ENCODE assay signal across 1 cellular context in the genomic region with DNA sequence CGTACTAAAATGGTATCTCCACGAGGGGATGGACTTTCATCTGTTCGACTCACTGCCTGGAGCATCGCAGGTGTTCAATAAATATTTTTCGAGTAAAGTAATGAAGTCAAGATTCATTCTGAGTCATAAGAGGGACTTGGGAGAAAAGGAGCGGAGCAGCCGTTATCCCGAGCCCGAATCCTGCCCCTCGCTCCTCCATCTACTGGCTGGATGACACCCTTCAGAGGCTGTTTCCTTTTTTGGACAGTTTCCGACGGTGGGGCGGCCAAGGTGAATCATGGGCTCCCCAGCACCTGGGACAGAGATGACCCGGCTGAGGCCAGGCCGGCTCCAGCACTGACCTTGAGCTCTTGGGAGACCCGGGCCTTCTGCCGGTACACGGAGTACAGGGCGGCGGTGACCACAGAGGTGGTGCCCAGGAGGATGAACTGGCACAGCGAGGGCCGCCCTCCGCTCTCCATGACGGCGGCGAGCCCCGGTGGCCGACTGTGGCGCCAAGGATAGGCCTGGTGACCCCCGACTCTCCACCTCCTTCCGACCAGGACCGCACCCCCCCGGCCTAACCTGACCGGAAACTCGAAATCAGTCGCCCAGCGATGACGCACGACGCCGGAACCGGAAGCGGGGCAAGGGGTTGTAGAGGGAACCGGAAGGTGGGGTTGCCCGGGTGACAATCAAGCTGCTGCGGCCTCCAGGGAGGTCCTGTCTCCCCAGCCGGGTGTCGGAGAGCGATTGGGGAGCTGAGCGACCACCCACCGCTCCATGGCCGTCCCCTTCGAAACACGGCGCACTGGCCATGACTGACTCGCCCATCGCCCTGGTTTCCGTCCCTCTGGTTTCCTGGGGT.
TF ChIP-seq lines count a peak whose summit lies in the region.

A gene with protein sequence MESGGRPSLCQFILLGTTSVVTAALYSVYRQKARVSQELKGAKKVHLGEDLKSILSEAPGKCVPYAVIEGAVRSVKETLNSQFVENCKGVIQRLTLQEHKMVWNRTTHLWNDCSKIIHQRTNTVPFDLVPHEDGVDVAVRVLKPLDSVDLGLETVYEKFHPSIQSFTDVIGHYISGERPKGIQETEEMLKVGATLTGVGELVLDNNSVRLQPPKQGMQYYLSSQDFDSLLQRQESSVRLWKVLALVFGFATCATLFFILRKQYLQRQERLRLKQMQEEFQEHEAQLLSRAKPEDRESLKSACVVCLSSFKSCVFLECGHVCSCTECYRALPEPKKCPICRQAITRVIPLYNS (minus strand): TSS at position 588 of the 847 bp plus-strand sequence. CDS start 127 bp downstream, at position 461.

TF ChIP-seq in WTC11, 78 proteins besides CTCF, POLR2A, EP300 and RAD21 (continued from another document and continues in another):
- no peak for TF ChIP-seq ZNF232 (CRISPR knock-in tag; IDR thresholded peaks at IDR 0.05)
- TF ChIP-seq, protein P1, sequence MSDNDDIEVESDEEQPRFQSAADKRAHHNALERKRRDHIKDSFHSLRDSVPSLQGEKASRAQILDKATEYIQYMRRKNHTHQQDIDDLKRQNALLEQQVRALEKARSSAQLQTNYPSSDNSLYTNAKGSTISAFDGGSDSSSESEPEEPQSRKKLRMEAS (CRISPR knock-in tag; IDR thresholded peaks at IDR 0.05) = no peak
- TF ChIP-seq MYBL2 (CRISPR knock-in tag; IDR thresholded peaks at IDR 0.05) = 0 out of 2 replicates have a peak, but pooled peaks have one; percentile 59
- TF ChIP-seq, protein P2, sequence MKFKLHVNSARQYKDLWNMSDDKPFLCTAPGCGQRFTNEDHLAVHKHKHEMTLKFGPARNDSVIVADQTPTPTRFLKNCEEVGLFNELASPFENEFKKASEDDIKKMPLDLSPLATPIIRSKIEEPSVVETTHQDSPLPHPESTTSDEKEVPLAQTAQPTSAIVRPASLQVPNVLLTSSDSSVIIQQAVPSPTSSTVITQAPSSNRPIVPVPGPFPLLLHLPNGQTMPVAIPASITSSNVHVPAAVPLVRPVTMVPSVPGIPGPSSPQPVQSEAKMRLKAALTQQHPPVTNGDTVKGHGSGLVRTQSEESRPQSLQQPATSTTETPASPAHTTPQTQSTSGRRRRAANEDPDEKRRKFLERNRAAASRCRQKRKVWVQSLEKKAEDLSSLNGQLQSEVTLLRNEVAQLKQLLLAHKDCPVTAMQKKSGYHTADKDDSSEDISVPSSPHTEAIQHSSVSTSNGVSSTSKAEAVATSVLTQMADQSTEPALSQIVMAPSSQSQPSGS (CRISPR knock-in tag; IDR thresholded peaks at IDR 0.05; ENCODE audit: borderline replicate concordance, low read depth) = no peak
- TF ChIP-seq NFE2L1 (CRISPR knock-in tag; IDR thresholded peaks at IDR 0.05) = 0 out of 2 replicates have a peak, but pooled peaks have one; percentile 24
- peak; percentile 46; the same call in 1 of the 2 replicates for TF ChIP-seq ETV6 (CRISPR knock-in tag; IDR thresholded peaks at IDR 0.05)
- TF ChIP-seq, protein P3, sequence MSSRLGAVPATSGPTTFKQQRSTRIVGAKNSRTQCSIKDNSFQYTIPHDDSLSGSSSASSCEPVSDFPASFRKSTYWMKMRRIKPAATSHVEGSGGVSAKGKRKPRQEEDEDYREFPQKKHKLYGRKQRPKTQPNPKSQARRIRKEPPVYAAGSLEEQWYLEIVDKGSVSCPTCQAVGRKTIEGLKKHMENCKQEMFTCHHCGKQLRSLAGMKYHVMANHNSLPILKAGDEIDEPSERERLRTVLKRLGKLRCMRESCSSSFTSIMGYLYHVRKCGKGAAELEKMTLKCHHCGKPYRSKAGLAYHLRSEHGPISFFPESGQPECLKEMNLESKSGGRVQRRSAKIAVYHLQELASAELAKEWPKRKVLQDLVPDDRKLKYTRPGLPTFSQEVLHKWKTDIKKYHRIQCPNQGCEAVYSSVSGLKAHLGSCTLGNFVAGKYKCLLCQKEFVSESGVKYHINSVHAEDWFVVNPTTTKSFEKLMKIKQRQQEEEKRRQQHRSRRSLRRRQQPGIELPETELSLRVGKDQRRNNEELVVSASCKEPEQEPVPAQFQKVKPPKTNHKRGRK (CRISPR knock-in tag; IDR thresholded peaks at IDR 0.05; ENCODE audit: borderline replicate concordance) = no peak
- TF ChIP-seq, protein P4, sequence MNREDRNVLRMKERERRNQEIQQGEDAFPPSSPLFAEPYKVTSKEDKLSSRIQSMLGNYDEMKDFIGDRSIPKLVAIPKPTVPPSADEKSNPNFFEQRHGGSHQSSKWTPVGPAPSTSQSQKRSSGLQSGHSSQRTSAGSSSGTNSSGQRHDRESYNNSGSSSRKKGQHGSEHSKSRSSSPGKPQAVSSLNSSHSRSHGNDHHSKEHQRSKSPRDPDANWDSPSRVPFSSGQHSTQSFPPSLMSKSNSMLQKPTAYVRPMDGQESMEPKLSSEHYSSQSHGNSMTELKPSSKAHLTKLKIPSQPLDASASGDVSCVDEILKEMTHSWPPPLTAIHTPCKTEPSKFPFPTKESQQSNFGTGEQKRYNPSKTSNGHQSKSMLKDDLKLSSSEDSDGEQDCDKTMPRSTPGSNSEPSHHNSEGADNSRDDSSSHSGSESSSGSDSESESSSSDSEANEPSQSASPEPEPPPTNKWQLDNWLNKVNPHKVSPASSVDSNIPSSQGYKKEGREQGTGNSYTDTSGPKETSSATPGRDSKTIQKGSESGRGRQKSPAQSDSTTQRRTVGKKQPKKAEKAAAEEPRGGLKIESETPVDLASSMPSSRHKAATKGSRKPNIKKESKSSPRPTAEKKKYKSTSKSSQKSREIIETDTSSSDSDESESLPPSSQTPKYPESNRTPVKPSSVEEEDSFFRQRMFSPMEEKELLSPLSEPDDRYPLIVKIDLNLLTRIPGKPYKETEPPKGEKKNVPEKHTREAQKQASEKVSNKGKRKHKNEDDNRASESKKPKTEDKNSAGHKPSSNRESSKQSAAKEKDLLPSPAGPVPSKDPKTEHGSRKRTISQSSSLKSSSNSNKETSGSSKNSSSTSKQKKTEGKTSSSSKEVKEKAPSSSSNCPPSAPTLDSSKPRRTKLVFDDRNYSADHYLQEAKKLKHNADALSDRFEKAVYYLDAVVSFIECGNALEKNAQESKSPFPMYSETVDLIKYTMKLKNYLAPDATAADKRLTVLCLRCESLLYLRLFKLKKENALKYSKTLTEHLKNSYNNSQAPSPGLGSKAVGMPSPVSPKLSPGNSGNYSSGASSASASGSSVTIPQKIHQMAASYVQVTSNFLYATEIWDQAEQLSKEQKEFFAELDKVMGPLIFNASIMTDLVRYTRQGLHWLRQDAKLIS (CRISPR knock-in tag; IDR thresholded peaks at IDR 0.05; ENCODE audit: borderline replicate concordance) = no peak; the same call in 1 of the 2 replicates
- TF ChIP-seq, protein P5, sequence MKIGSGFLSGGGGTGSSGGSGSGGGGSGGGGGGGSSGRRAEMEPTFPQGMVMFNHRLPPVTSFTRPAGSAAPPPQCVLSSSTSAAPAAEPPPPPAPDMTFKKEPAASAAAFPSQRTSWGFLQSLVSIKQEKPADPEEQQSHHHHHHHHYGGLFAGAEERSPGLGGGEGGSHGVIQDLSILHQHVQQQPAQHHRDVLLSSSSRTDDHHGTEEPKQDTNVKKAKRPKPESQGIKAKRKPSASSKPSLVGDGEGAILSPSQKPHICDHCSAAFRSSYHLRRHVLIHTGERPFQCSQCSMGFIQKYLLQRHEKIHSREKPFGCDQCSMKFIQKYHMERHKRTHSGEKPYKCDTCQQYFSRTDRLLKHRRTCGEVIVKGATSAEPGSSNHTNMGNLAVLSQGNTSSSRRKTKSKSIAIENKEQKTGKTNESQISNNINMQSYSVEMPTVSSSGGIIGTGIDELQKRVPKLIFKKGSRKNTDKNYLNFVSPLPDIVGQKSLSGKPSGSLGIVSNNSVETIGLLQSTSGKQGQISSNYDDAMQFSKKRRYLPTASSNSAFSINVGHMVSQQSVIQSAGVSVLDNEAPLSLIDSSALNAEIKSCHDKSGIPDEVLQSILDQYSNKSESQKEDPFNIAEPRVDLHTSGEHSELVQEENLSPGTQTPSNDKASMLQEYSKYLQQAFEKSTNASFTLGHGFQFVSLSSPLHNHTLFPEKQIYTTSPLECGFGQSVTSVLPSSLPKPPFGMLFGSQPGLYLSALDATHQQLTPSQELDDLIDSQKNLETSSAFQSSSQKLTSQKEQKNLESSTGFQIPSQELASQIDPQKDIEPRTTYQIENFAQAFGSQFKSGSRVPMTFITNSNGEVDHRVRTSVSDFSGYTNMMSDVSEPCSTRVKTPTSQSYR (CRISPR knock-in tag; IDR thresholded peaks at IDR 0.05) = no peak
- TF ChIP-seq, protein P6, sequence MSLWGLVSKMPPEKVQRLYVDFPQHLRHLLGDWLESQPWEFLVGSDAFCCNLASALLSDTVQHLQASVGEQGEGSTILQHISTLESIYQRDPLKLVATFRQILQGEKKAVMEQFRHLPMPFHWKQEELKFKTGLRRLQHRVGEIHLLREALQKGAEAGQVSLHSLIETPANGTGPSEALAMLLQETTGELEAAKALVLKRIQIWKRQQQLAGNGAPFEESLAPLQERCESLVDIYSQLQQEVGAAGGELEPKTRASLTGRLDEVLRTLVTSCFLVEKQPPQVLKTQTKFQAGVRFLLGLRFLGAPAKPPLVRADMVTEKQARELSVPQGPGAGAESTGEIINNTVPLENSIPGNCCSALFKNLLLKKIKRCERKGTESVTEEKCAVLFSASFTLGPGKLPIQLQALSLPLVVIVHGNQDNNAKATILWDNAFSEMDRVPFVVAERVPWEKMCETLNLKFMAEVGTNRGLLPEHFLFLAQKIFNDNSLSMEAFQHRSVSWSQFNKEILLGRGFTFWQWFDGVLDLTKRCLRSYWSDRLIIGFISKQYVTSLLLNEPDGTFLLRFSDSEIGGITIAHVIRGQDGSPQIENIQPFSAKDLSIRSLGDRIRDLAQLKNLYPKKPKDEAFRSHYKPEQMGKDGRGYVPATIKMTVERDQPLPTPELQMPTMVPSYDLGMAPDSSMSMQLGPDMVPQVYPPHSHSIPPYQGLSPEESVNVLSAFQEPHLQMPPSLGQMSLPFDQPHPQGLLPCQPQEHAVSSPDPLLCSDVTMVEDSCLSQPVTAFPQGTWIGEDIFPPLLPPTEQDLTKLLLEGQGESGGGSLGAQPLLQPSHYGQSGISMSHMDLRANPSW (CRISPR knock-in tag; conservative IDR thresholded peaks at IDR 0.05; ENCODE audit: low read depth) = no peak
- TF ChIP-seq GRHL2 (CRISPR knock-in tag; IDR thresholded peaks at IDR 0.05; ENCODE audit: insufficient replicate concordance, severe bottlenecking) = no peak
- TF ChIP-seq TCF7 (CRISPR knock-in tag; IDR thresholded peaks at IDR 0.05; ENCODE audit: low read depth) = no peak
- TF ChIP-seq, protein P7, sequence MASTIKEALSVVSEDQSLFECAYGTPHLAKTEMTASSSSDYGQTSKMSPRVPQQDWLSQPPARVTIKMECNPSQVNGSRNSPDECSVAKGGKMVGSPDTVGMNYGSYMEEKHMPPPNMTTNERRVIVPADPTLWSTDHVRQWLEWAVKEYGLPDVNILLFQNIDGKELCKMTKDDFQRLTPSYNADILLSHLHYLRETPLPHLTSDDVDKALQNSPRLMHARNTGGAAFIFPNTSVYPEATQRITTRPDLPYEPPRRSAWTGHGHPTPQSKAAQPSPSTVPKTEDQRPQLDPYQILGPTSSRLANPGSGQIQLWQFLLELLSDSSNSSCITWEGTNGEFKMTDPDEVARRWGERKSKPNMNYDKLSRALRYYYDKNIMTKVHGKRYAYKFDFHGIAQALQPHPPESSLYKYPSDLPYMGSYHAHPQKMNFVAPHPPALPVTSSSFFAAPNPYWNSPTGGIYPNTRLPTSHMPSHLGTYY (CRISPR knock-in tag; IDR thresholded peaks at IDR 0.05) = no peak
- TF ChIP-seq, protein P8, sequence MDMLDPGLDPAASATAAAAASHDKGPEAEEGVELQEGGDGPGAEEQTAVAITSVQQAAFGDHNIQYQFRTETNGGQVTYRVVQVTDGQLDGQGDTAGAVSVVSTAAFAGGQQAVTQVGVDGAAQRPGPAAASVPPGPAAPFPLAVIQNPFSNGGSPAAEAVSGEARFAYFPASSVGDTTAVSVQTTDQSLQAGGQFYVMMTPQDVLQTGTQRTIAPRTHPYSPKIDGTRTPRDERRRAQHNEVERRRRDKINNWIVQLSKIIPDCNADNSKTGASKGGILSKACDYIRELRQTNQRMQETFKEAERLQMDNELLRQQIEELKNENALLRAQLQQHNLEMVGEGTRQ (CRISPR knock-in tag; IDR thresholded peaks at IDR 0.05) = peak; percentile 54
- TF ChIP-seq, protein P9, sequence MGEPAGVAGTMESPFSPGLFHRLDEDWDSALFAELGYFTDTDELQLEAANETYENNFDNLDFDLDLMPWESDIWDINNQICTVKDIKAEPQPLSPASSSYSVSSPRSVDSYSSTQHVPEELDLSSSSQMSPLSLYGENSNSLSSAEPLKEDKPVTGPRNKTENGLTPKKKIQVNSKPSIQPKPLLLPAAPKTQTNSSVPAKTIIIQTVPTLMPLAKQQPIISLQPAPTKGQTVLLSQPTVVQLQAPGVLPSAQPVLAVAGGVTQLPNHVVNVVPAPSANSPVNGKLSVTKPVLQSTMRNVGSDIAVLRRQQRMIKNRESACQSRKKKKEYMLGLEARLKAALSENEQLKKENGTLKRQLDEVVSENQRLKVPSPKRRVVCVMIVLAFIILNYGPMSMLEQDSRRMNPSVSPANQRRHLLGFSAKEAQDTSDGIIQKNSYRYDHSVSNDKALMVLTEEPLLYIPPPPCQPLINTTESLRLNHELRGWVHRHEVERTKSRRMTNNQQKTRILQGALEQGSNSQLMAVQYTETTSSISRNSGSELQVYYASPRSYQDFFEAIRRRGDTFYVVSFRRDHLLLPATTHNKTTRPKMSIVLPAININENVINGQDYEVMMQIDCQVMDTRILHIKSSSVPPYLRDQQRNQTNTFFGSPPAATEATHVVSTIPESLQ (CRISPR knock-in tag; IDR thresholded peaks at IDR 0.05) = no peak
- TF ChIP-seq EMX1 (CRISPR knock-in tag; IDR thresholded peaks at IDR 0.05) = no peak
- TF ChIP-seq TEAD1 (CRISPR knock-in tag; IDR thresholded peaks at IDR 0.05) = no peak
- no peak for TF ChIP-seq SMAD4 (CRISPR knock-in tag; IDR thresholded peaks at IDR 0.05)
- TF ChIP-seq, protein P10, sequence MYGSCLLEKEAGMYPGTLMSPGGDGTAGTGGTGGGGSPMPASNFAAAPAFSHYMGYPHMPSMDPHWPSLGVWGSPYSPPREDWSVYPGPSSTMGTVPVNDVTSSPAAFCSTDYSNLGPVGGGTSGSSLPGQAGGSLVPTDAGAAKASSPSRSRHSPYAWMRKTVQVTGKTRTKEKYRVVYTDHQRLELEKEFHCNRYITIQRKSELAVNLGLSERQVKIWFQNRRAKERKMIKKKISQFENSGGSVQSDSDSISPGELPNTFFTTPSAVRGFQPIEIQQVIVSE (CRISPR knock-in tag; IDR thresholded peaks at IDR 0.05; ENCODE audit: borderline replicate concordance) = no peak
- TF ChIP-seq, protein P11, sequence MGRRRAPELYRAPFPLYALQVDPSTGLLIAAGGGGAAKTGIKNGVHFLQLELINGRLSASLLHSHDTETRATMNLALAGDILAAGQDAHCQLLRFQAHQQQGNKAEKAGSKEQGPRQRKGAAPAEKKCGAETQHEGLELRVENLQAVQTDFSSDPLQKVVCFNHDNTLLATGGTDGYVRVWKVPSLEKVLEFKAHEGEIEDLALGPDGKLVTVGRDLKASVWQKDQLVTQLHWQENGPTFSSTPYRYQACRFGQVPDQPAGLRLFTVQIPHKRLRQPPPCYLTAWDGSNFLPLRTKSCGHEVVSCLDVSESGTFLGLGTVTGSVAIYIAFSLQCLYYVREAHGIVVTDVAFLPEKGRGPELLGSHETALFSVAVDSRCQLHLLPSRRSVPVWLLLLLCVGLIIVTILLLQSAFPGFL (CRISPR knock-in tag; IDR thresholded peaks at IDR 0.05; ENCODE audit: borderline replicate concordance) = no peak
- TF ChIP-seq, protein P12, sequence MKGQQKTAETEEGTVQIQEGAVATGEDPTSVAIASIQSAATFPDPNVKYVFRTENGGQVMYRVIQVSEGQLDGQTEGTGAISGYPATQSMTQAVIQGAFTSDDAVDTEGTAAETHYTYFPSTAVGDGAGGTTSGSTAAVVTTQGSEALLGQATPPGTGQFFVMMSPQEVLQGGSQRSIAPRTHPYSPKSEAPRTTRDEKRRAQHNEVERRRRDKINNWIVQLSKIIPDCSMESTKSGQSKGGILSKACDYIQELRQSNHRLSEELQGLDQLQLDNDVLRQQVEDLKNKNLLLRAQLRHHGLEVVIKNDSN (CRISPR knock-in tag; IDR thresholded peaks at IDR 0.05) = no peak
- 0 out of 2 replicates have a peak, but pooled peaks have one; percentile 48 for TF ChIP-seq NR3C1 (CRISPR knock-in tag; conservative IDR thresholded peaks at IDR 0.05; ENCODE audit: low read depth)
- TF ChIP-seq CREM (CRISPR knock-in tag; IDR thresholded peaks at IDR 0.05) = peak; percentile 96
- TF ChIP-seq NR2C2 (CRISPR knock-in tag; IDR thresholded peaks at IDR 0.05) = peak; percentile 50; the same call in 1 of the 2 replicates
- peak; percentile 87 for TF ChIP-seq FOXK1 (CRISPR knock-in tag; IDR thresholded peaks at IDR 0.05)
- no peak for TF ChIP-seq IRF2 (CRISPR knock-in tag; IDR thresholded peaks at IDR 0.05; ENCODE audit: borderline replicate concordance, low read depth)
